8 cellular contexts compared by ENCODE assay signal in the genomic region with DNA sequence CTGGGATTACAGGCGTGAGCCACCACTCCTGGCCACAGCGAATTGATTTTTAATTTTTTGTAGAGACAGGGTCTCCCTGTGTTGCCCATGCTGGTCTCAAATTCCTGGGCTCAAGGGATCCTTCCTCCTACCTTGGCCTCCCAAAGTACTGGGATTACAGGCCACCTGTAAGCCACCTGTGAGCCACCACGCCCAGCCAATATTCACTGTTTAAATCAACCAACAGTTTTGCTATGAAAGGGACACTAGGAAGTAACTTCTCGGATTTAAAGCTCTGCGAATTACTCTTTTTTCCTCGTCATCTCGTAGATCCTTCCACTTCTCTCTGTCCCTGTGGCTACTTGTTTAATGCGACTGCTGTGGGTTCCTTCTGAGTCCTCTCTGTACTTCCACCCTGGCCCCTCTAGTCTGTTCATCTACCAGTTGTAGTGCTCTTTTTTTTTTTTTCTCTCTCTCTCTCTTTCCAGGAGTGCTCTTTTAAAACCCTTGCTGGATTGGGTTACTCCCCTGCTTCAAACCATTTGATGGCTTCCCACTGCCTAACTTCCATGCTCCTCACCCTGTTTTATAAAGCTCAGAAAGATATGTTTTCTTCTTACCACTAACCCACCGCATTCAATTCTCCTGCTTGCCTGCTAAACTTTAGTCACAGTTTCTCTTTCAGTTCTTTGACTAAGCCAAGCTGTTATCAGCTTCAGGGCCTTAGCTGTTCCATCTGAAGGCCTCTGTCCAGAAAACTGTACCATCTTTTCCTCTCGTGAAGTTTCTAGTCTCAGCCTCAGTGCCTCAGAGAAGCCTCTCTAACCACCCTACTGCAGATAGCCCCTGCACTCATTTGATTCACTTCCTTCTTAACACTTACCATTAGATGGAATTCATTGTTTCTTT. TPM values are rescaled to one million over a fixed set of nuclear protein-coding genes. Genes with fewer than 3 reads are reported as not detected.
DNase-seq lines count a peak whose midpoint lies in the region; ATAC-seq and TF ChIP-seq lines count a peak whose summit lies in the region.

No MANE protein-coding gene starts in this region.

- peaks cover 19% of the 10 kb centered on the region for H3K36me3 Mint-ChIP-seq in CD4-positive, alpha-beta T cell (ENCODE audit: low read depth)
- H3K36me3 Mint-ChIP-seq in endothelial cell (ENCODE audit: low read depth, unreplicated experiment): peaks cover 8% of the 10 kb centered on the region

- peak overlapping the region; percentile 29 for H3K27ac Mint-ChIP-seq in CD4-positive, alpha-beta T cell
- H3K27ac Mint-ChIP-seq in endothelial cell (ENCODE audit: unreplicated experiment): peak overlapping the region; percentile 1

- peaks cover 23% of the 10 kb centered on the region for H3K4me1 Mint-ChIP-seq in CD4-positive, alpha-beta T cell (ENCODE audit: low read depth)
- peaks cover 9% of the 10 kb centered on the region for H3K4me1 Mint-ChIP-seq in endothelial cell (ENCODE audit: unreplicated experiment)

- H3K4me3 Mint-ChIP-seq in CD4-positive, alpha-beta T cell: peak overlapping the region; percentile 6
- H3K4me3 Mint-ChIP-seq in endothelial cell (ENCODE audit: unreplicated experiment): no peak overlapping the region

- no peak for TF ChIP-seq CTCF in CD4-positive, alpha-beta T cell (IDR thresholded peaks at IDR 0.05)
- no peak for TF ChIP-seq CTCF in endothelial cell (IDR thresholded peaks at IDR 0.05; ENCODE audit: unreplicated experiment)

- no peaks in the 10 kb centered on the region for H3K27me3 Mint-ChIP-seq in CD4-positive, alpha-beta T cell
- peaks cover 1% of the 10 kb centered on the region for H3K27me3 Mint-ChIP-seq in endothelial cell (ENCODE audit: unreplicated experiment)

- POLR2A ChIA-PET in CD4-positive, alpha-beta T cell (lab: Charles Lee): no interaction called here

- intact Hi-C loops in CD4-positive, alpha-beta T cell (cut with DNase I, micrococcal nuclease): no loop called here

- ATAC-seq in CD4-positive, alpha-beta T cell (ENCODE audit: poor library complexity): no peak
- peak; percentile 85 for ATAC-seq in GM19455 (IDR thresholded peaks at IDR 0.05; ENCODE audit: unreplicated experiment)
- peak; percentile 44 for ATAC-seq in HG03558 (IDR thresholded peaks at IDR 0.05; ENCODE audit: extremely low read depth, unreplicated experiment)

- no peaks in the 10 kb centered on the region for H3K9me3 ChIP-seq in CD4-positive, alpha-beta T cell (ENCODE audit: control insufficient read depth, low read length)

- no peaks in the 10 kb centered on the region for H3K9me3 Mint-ChIP-seq in CD4-positive, alpha-beta T cell
- H3K9me3 Mint-ChIP-seq in endothelial cell (ENCODE audit: unreplicated experiment): no peaks in the 10 kb centered on the region

- H3K27me3 ChIP-seq in CD4-positive, alpha-beta T cell (ENCODE audit: control insufficient read depth, insufficient read depth, low read length): no peaks in the 10 kb centered on the region

- no peak for DNase-seq in CD4-positive, alpha-beta T cell
- DNase-seq in endothelial cell (ENCODE audit: low spot score): no peak
- no peak for DNase-seq in DMS79 treated with DMSO at 0.1 percent for 48 hours (lab: John Stamatoyannopoulos, UW)
- DNase-seq in DMS153 treated with DMSO at 0.1 percent for 48 hours (lab: John Stamatoyannopoulos, UW; ENCODE audit: unreplicated experiment): no peak
- DNase-seq in retina: no peak
- no peak for DNase-seq in stimulated activated CD4-positive, alpha-beta T cell treated with anti-CD3 and anti-CD28 coated beads, Interleukin-4, amount 100 ng/mL, for 1 hour

- H3K27ac ChIP-seq in CD4-positive, alpha-beta T cell (ENCODE audit: low read depth, low read length): no peak overlapping the region

- CTCF ChIA-PET in CD4-positive, alpha-beta T cell (lab: Charles Lee): no interaction called here

RNA-seq across cellular contexts. Expression of a gene that starts 12.4 kb away (rescaled TPM):
- 10 to 100 TPM; 29.9 to 34.2 TPM for total RNA-seq in CD4-positive, alpha-beta T cell
- 60.8 TPM for total RNA-seq in endothelial cell (ENCODE audit: unreplicated experiment)

RNA-seq across cellular contexts. Expression of a gene that starts 27.0 kb away (rescaled TPM):
- 1 to 10 TPM; 2.0 to 2.3 TPM for total RNA-seq in CD4-positive, alpha-beta T cell
- total RNA-seq in endothelial cell (ENCODE audit: unreplicated experiment): 16.0 TPM
